Comparison of ENCODE assay signal across 13 cellular contexts in the genomic region with DNA sequence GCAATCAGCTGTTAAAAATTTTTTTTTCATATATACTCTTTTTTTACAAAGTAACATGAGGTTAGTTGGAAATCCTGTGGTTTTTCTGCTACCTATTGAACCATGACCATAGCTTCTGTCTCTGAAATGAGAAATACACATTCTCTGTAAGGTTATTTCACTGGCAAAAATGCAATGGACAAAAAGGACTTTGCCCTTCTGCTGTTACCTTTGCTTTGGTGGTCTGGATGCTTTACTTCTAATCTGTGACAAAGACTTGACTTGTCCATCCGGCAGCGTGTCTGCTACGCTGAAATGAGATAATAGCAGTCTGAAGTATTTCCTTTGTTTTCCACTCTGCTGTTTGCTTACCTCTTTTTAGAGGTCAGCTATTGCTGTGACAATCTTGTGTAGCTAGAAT.
DNase-seq lines count a peak whose midpoint lies in the region; FAIRE-seq and TF ChIP-seq lines count a peak whose summit lies in the region.
"Had no signal": no experiment of that assay in that cellular context is flagged by ENCODE, and none has a peak within 500 bp of the region (broad histone marks: within the 10 kb centered on the region; RNA-seq: fewer than 3 reads in every experiment).

No MANE protein-coding gene starts in this region.

- no peak overlapping the region for H3K9ac ChIP-seq in Loucy (ENCODE audit: low read depth, low read length, poor library complexity, severe bottlenecking)

- DNase-seq in NCI-H69 (lab: John Stamatoyannopoulos, UW) (peak; percentile 64), astrocyte of the hippocampus (ENCODE audit: low read depth, low spot score) (peak; percentile 14), renal cortical epithelial cell (ENCODE audit: low read depth) (peak; percentile 9), GM12892 (ENCODE audit: insufficient read length) (no peak), HCEC 1CT (no peak), LoVo (ENCODE audit: low spot score) (no peak)
- DNase-seq: activated T-cell treated with anti-CD3 and anti-CD28 coated beads, Interleukin-2, amount 50 U/mL, for 72 hours; effector CD8-positive, alpha-beta T cell; naive B cell; testis had no signal

- H3K9me2 ChIP-seq in Loucy (replicated peaks; ENCODE audit: low read depth, low read length), result no peaks in the 10 kb centered on the region

- no peak for FAIRE-seq in GM12892 (lab: Jason Lieb, UNC)

- peaks cover 23% of the 10 kb centered on the region for H3K4me1 ChIP-seq in Loucy (ENCODE audit: insufficient read depth, low read length, poor library complexity, severe bottlenecking)
- H3K4me1 ChIP-seq: ascending aorta, gastroesophageal sphincter, testis had no signal

- 0 out of 2 replicates have a peak, but pooled peaks cover 3% of the 10 kb centered on the region for H3K9me3 ChIP-seq in Loucy (ENCODE audit: insufficient read depth, low read depth, low read length)
- H3K9me3 ChIP-seq: ascending aorta, testis had no signal

- TF ChIP-seq CTCF in Loucy (conservative IDR thresholded peaks at IDR 0.05; ENCODE audit: low read length), result no peak

- H3K36me3 ChIP-seq in Loucy (ENCODE audit: insufficient read depth, low read length), result no peaks in the 10 kb centered on the region
- H3K36me3 ChIP-seq: ascending aorta, gastroesophageal sphincter had no signal

- no peaks in the 10 kb centered on the region for H3F3A ChIP-seq in Loucy (ENCODE audit: low read depth)

- H3K4me2 ChIP-seq in Loucy (ENCODE audit: low read depth, low read length, poor library complexity, severe bottlenecking), result peak overlapping the region; percentile 53

- peak overlapping the region; percentile 26 for H3K4me3 ChIP-seq in Loucy (ENCODE audit: low read length, poor library complexity, severe bottlenecking)
- H3K4me3 ChIP-seq: ascending aorta, gastroesophageal sphincter, testis had no signal

- H4K20me1 ChIP-seq in Loucy (ENCODE audit: insufficient read depth, low read length, poor library complexity, severe bottlenecking), result no peaks in the 10 kb centered on the region

- no peaks in the 10 kb centered on the region for H3K27me3 ChIP-seq in Loucy (ENCODE audit: insufficient read depth, low read length, poor library complexity, severe bottlenecking)
- H3K27me3 ChIP-seq: ascending aorta, gastroesophageal sphincter, testis had no signal

- H2AFZ ChIP-seq in Loucy (ENCODE audit: low read length), result no peak overlapping the region

- no peaks in the 10 kb centered on the region for H3K79me2 ChIP-seq in Loucy (ENCODE audit: insufficient read depth, low read length)

- no peak for TF ChIP-seq POLR2A in GM12892 (IDR thresholded peaks at IDR 0.05; ENCODE audit: low read depth, low read length)

Comparison
In these comparisons a context has a peak if more than half of its experiments do, and no peak if none do; other contexts are left out.
1. DNase-seq: peak in NCI-H69 (single experiment), astrocyte of the hippocampus (single experiment) and renal cortical epithelial cell (single experiment); none in GM12892 (single experiment), HCEC 1CT (single experiment) and LoVo (single experiment).